ENCODE assay signal across 1 cellular context in genomic region chr1:207243756-207244408, GRCh38.
TF ChIP-seq lines count a peak whose summit lies in the region.

No MANE protein-coding gene starts in this region.

TF ChIP-seq in K562, 482 proteins besides CTCF, POLR2A, EP300 and RAD21:
- TF ChIP-seq CUX1 (CRISPR knock-in tag; IDR thresholded peaks at IDR 0.05) (no peak), GABPA (tag; conservative IDR thresholded peaks at IDR 0.05; ENCODE audit: low read depth) (0 out of 2 replicates have a peak, but pooled peaks have one; percentile 1), SMAD4 (CRISPR knock-in tag; conservative IDR thresholded peaks at IDR 0.05) (0 out of 2 replicates have a peak, but pooled peaks have one; percentile 0), ZNF277 (CRISPR knock-in tag; IDR thresholded peaks at IDR 0.05; ENCODE audit: borderline replicate concordance) (no peak), ZNF224 (CRISPR knock-in tag; IDR thresholded peaks at IDR 0.05) (peak; percentile 54; the same call in 1 of the 2 replicates), NR2C1 (IDR thresholded peaks at IDR 0.05) (no peak), NR2C1 (tag; IDR thresholded peaks at IDR 0.05) (no peak)
